Comparison of ENCODE assay signal across 1 cellular context in the genomic region with DNA sequence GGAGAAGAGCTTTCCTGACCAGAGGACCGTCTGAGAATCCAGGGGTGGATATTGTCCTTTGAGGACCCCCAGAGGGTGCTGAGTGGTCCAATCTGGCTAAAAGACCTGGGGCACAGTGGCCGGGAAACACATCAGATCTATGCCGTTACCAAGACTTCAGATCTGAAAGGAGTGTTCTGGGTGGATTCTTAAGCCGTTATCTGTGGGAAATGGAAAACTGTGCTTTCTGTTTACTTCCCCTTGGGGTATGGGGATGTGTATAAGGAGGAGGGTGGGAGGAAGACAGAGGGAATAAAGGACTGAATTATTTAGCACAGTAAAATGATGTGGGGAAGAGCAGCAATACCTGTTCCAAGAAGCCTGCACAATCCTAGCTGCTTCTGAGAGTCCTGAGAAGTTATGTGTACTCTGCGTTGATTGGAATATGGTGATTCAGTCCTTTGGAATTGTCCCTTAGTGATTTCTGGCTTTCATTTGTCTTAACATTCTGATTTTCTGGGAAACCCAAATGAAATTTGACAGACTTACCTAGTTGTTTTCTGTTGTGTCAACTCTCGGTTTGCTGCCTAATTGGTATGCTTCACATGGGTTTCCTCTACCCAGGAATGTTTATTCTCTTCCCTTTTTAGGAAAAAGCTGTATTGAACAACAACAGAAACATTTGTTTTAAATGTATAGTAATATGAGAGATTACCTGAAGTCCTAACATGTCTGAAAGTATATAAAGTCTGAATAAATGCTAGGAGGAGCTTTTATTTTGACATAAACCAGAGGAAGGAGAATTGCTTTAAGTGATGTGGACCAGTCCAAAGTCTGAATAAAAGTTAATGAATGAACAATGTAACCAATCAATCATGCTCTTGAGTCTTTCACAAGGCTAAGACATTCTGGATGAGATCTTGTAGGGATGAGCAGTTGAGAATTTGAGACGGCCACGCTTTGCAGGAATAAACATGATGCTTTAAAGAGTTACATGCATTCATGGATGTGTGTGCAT.
TF ChIP-seq lines count a peak whose summit lies in the region.

No MANE protein-coding gene starts in this region.

TF ChIP-seq in SK-N-SH, 30 proteins besides CTCF, POLR2A, EP300 and RAD21 (continued from another document):
- TF ChIP-seq, protein P1, sequence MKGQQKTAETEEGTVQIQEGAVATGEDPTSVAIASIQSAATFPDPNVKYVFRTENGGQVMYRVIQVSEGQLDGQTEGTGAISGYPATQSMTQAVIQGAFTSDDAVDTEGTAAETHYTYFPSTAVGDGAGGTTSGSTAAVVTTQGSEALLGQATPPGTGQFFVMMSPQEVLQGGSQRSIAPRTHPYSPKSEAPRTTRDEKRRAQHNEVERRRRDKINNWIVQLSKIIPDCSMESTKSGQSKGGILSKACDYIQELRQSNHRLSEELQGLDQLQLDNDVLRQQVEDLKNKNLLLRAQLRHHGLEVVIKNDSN (IDR thresholded peaks at IDR 0.05; ENCODE audit: borderline replicate concordance, low read depth), result no peak
- TF ChIP-seq RFX5 (IDR thresholded peaks at IDR 0.05; ENCODE audit: low read length) (no peak), JUND (IDR thresholded peaks at IDR 0.05) (peak; percentile 69), TCF12 (IDR thresholded peaks at IDR 0.05) (peak; percentile 74), SIN3A (IDR thresholded peaks at IDR 0.05; ENCODE audit: borderline replicate concordance, low read depth, low read length) (no peak), MXI1 (IDR thresholded peaks at IDR 0.05; ENCODE audit: low read depth, low read length) (no peak), POLR2AphosphoS5 (IDR thresholded peaks at IDR 0.05; ENCODE audit: low read depth, low read length) (peak; percentile 29; the same call in 1 of the 2 replicates), MEF2A (IDR thresholded peaks at IDR 0.05; ENCODE audit: borderline replicate concordance, low read depth) (no peak), YY1 (IDR thresholded peaks at IDR 0.05; ENCODE audit: low read depth) (no peak)
- TF ChIP-seq, protein P2, sequence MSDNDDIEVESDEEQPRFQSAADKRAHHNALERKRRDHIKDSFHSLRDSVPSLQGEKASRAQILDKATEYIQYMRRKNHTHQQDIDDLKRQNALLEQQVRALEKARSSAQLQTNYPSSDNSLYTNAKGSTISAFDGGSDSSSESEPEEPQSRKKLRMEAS (IDR thresholded peaks at IDR 0.05; ENCODE audit: low read depth), result 0 out of 2 replicates have a peak, but pooled peaks have one; percentile 11
TF ChIP-seq in SK-N-SH: peak in this region for 8.
